ENCODE assay signal across 8 cellular contexts in the genomic region with DNA sequence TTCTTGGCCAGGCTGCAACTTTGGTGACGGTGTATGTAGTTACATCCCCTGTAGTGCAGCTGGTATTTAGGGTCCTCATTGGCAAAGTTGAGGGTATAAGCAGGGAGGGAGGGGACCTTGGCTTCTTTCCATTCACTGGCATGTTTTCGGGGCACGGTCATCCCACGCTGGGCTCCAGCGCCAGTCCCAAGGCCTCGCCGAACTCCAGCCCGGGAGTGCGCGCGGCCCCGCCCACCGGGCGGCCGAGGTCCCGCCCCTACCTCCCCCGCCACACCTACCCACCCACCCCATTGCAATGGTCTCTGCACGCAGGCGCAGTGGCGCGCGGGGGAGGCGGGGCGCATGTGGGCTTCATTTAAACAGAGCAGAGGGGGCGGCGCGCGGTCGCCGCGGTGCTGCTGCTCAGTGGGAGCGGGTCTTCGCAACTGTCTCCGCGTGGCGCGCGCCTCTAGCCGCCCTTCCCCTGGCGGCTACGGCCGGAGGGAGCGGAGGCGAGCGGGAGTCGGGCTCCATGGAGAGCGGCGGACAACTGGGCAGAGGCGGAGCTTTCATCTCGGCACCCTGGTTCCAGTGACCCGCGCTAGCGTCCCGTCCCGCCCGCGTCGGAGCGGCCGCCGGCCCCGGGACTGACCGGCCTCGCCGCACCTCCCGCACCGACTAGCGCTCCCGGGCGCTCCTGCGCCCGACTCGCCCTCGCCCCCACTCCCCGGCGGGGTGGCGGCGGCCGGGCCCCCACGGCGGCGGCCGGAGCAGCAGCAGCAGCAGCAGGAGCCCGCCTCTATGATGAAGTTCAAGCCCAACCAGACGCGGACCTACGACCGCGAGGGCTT. TPM values are rescaled to one million over a fixed set of nuclear protein-coding genes. Genes with fewer than 3 reads are reported as not detected.
DNase-seq lines count a peak whose midpoint lies in the region; TF ChIP-seq lines count a peak whose summit lies in the region.
"Not testable (repeated sequence)": the region's sequence is repeated elsewhere in the genome, so short reads cannot be mapped to it uniquely, and the experiment has no call there.

TSS of gene NUDT4 (plus strand) at position 383 of the 830 bp plus-strand sequence. CDS start at position 781, 398 bp downstream.

- H3K36me3 Mint-ChIP-seq in CD8-positive, alpha-beta memory T cell: not testable (repeated sequence)

- not testable (repeated sequence) for H3K27me3 ChIP-seq in CD8-positive, alpha-beta memory T cell (ENCODE audit: insufficient read depth, low read length, poor library complexity, severe bottlenecking)

- H3K27ac ChIP-seq in CD8-positive, alpha-beta memory T cell (ENCODE audit: low read depth, low read length): peak within 1 kb of the TSS; percentile 93

- not testable (repeated sequence) for TF ChIP-seq CTCF in GM20000 (IDR thresholded peaks at IDR 0.05; ENCODE audit: extremely low read depth, missing control alignments)

- peak; percentile 94 to 99 (median 97) for DNase-seq in CD8-positive, alpha-beta memory T cell
- DNase-seq in GM20000 (ENCODE audit: low spot score) (peak; percentile 98), HT-29 (ENCODE audit: low spot score) (peak; percentile 97), medulla oblongata (ENCODE audit: extremely low spot score) (peak; percentile 95)
- peak; percentile 89 for DNase-seq in NK-92 treated with Interleukin-12 subunit alpha and Interleukin-12 subunit beta, amount 100 ng/mL, for 24 hours (lab: John Stamatoyannopoulos, UW)
- DNase-seq in activated CD8-positive, alpha-beta memory T cell treated with anti-CD3 and anti-CD28 coated beads for 1 hour (ENCODE audit: extremely low read depth in 1 of 2, low read depth in 1 of 2): peak; percentile 88 to 97
- DNase-seq in effector CD4-positive, alpha-beta T cell: peak; percentile 97
- peak; percentile 91 to 95 (median 93) for DNase-seq in stimulated activated CD4-positive, alpha-beta T cell treated with anti-CD3 and anti-CD28 coated beads, TNF-alpha, amount 100 ng/mL, for 48 hours (ENCODE audit: low read depth in 3 of 3)

- not testable (repeated sequence) for H3K27me3 Mint-ChIP-seq in CD8-positive, alpha-beta memory T cell

- H3K36me3 ChIP-seq in CD8-positive, alpha-beta memory T cell (ENCODE audit: insufficient read depth, low read length): not testable (repeated sequence)

- not testable (repeated sequence) for H3K9me3 Mint-ChIP-seq in CD8-positive, alpha-beta memory T cell

- not testable (repeated sequence) for H3K9me3 ChIP-seq in CD8-positive, alpha-beta memory T cell (ENCODE audit: low read length)

- peaks cover 31% of the 10 kb centered on the region for H3K4me1 ChIP-seq in CD8-positive, alpha-beta memory T cell (ENCODE audit: insufficient read depth, low read length)

- POLR2A ChIA-PET in CD8-positive, alpha-beta memory T cell (lab: Charles Lee): interaction anchor here (1.2 kb wide), 1 partner anchor 15 kb away, joined by 3 read pairs; no protein-coding TSS in a partner anchor

- H3K4me1 Mint-ChIP-seq in CD8-positive, alpha-beta memory T cell: peaks cover 31 to 45% (median 42%) of the 10 kb centered on the region in 3 donors

- peak within 1 kb of the TSS; percentile 78 for H3K4me3 ChIP-seq in CD8-positive, alpha-beta memory T cell (ENCODE audit: low read length)

- CTCF ChIA-PET in CD8-positive, alpha-beta memory T cell (lab: Charles Lee): not testable (repeated sequence)

- peak within 1 kb of the TSS; percentile 96 to 100 (median 99) for H3K4me3 Mint-ChIP-seq in CD8-positive, alpha-beta memory T cell

- peak within 1 kb of the TSS; percentile 90 to 99 (median 99) for H3K27ac Mint-ChIP-seq in CD8-positive, alpha-beta memory T cell

RNA-seq across cellular contexts. Expression of gene NUDT4, which starts in this region (rescaled TPM):
- total RNA-seq in CD8-positive, alpha-beta memory T cell: 10 to 100 TPM; 83.6 to 86.9 TPM
- 37.1 TPM for polyA plus RNA-seq in CD8-positive, alpha-beta memory T cell
- 120 and 129 TPM in 2 replicates for total RNA-seq in HT-29 (2014; rRNA removed; shearing (Covaris generic))

Comparison
In these comparisons a context has a peak if more than half of its experiments do, and no peak if none do; other contexts are left out.
1. Peak in every context shown above with its lines: DNase-seq, H3K4me3 ChIP-seq and H3K27ac ChIP-seq.